Comparison of ENCODE assay signal across 8 cellular contexts in the genomic region with DNA sequence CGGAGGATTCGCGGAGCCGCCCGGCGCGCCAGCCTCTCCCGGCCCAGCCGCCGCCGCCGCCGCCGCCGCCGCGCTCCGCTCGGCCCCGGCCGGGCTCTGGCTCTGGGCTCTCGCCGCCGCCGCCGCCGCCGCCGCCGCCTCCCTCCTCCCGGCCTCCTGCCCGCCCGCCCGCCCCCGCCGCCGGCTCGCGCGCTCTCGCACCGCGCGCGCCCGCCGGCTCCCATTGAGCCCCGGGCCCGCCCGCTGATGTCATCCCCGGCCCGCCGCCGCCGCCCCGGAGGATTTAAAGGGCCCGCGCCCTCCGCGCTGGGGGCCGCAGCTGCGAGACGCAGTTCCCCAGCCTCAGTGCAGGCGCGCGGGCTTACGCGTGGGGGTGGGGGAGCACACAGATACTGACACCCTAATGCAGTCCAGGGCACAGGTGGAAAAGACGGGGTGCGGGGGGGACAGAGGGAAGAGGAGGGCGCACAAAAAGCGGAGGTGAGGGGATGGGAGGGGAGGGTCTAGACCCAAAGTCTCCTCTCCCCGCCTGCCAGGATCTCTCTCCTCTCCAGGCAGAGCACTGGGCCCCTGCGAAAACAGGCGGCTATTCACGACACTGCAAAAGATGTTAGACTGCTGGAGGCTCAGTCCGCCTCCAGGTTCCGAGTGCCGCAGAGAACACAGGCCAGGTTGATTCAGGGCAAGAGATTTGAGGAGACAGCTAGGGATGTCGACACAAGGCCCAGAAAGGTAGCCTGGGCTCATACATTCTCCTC. TPM values are rescaled to one million over a fixed set of nuclear protein-coding genes. Genes with fewer than 3 reads are reported as not detected.
A peak's percentile ranks its signal among the peaks of the same experiment; 100 is the strongest.
DNase-seq lines count a peak whose midpoint lies in the region; ATAC-seq and TF ChIP-seq lines count a peak whose summit lies in the region.

A gene (minus strand): TSS at position 197 of the 758 bp plus-strand sequence. CDS start 3,276 bp downstream, outside the sequence.

- no peaks in the 10 kb centered on the region for H3K27me3 Mint-ChIP-seq in CD8-positive, alpha-beta memory T cell
- no peaks in the 10 kb centered on the region for H3K27me3 Mint-ChIP-seq in activated T-cell treated with anti-CD3 and anti-CD28 coated beads, Interleukin-2, amount 50 U/mL, for 4 hours (ENCODE audit: low read depth)

- CTCF ChIA-PET in CD8-positive, alpha-beta memory T cell (lab: Charles Lee): interaction anchor here (0.9 to 1.3 kb wide), 2 partner anchors 11 to 20 kb away, joined by 3 to 4 read pairs; no protein-coding TSS in a partner anchor
- CTCF ChIA-PET in HEK293T (lab: Yijun Ruan, JAX): no interaction called here

- H3K27ac ChIP-seq in CD8-positive, alpha-beta memory T cell (ENCODE audit: low read depth, low read length): peak within 1 kb of the TSS; percentile 78

- peak within 1 kb of the TSS; percentile 86 to 95 (median 90) for H3K4me3 Mint-ChIP-seq in CD8-positive, alpha-beta memory T cell
- peak within 1 kb of the TSS; percentile 88 for H3K4me3 Mint-ChIP-seq in activated T-cell treated with anti-CD3 and anti-CD28 coated beads, Interleukin-2, amount 50 U/mL, for 4 hours

- no peak for TF ChIP-seq CTCF in epithelial cell of proximal tubule (conservative IDR thresholded peaks at IDR 0.05; ENCODE audit: low read depth, low read length)

- peak within 1 kb of the TSS; percentile 93 to 100 (median 97) for H3K27ac Mint-ChIP-seq in CD8-positive, alpha-beta memory T cell

- H3K4me3 ChIP-seq in CD8-positive, alpha-beta memory T cell (ENCODE audit: low read length): peak within 1 kb of the TSS; percentile 60
- H3K4me3 ChIP-seq in NT2/D1 (ENCODE audit: insufficient read length, low read depth): peak within 1 kb of the TSS; percentile 77
- H3K4me3 ChIP-seq in epithelial cell of proximal tubule (ENCODE audit: low read depth, low read length): peak within 1 kb of the TSS; percentile 67

- peak within 1 kb of the TSS; percentile 72 for H3K9ac ChIP-seq in NT2/D1 (ENCODE audit: insufficient read length, low read depth)

- no peaks in the 10 kb centered on the region for H3K9me3 ChIP-seq in CD8-positive, alpha-beta memory T cell (ENCODE audit: low read length)
- H3K9me3 ChIP-seq in NT2/D1 (ENCODE audit: insufficient read depth, low read length): no peaks in the 10 kb centered on the region

- ATAC-seq in activated T-cell treated with anti-CD3 and anti-CD28 coated beads, Interleukin-2, amount 50 U/mL, for 4 hours: peak; percentile 64 to 65
- ATAC-seq in GM18520 (IDR thresholded peaks at IDR 0.05; ENCODE audit: unreplicated experiment): no peak

- POLR2A ChIA-PET in CD8-positive, alpha-beta memory T cell (lab: Charles Lee): interaction anchor here (0.5 to 0.9 kb wide), 3 partner anchors 44 to 1655 kb away, joined by 3 to 5 read pairs (median 4); a partner anchor contains a TSS
- POLR2A ChIA-PET in HEK293T (lab: Yijun Ruan, JAX): interaction anchor here (0.9 to 2.4 kb wide), 19 partner anchors 8 to 364 kb away, joined by 3 to 17 read pairs (median 4); a partner anchor contains a TSS

- peaks cover 35 to 49% (median 41%) of the 10 kb centered on the region in 3 donors for H3K4me1 Mint-ChIP-seq in CD8-positive, alpha-beta memory T cell
- H3K4me1 Mint-ChIP-seq in activated T-cell treated with anti-CD3 and anti-CD28 coated beads, Interleukin-2, amount 50 U/mL, for 4 hours (ENCODE audit: low read depth): peaks cover 37% of the 10 kb centered on the region

- no peaks in the 10 kb centered on the region for H3K36me3 ChIP-seq in CD8-positive, alpha-beta memory T cell (ENCODE audit: insufficient read depth, low read length)
- H3K36me3 ChIP-seq in NT2/D1 (ENCODE audit: insufficient read depth, insufficient read length, low read length): peaks cover 28% of the 10 kb centered on the region

- peaks cover 0 to 7% (median 0%) of the 10 kb centered on the region in 3 donors for H3K36me3 Mint-ChIP-seq in CD8-positive, alpha-beta memory T cell
- H3K36me3 Mint-ChIP-seq in activated T-cell treated with anti-CD3 and anti-CD28 coated beads, Interleukin-2, amount 50 U/mL, for 4 hours (ENCODE audit: insufficient read depth): peaks cover 2% of the 10 kb centered on the region

- H3K9me3 Mint-ChIP-seq in CD8-positive, alpha-beta memory T cell: no peaks in the 10 kb centered on the region
- no peaks in the 10 kb centered on the region for H3K9me3 Mint-ChIP-seq in activated T-cell treated with anti-CD3 and anti-CD28 coated beads, Interleukin-2, amount 50 U/mL, for 4 hours

- DNase-seq in CD8-positive, alpha-beta memory T cell: peak; percentile 67 to 81 (median 70)
- DNase-seq in HEK293T (ENCODE audit: extremely low spot score) (peak; percentile 96), NT2/D1 (ENCODE audit: low read depth, low spot score) (no peak), epithelial cell of proximal tubule (ENCODE audit: low read depth) (no peak), mucosa of gallbladder (ENCODE audit: low spot score) (peak; percentile 74)
- peak; percentile 67 for DNase-seq in activated T-cell treated with anti-CD3 and anti-CD28 coated beads, Interleukin-2, amount 50 U/mL, for 4 hours
- DNase-seq in stimulated activated CD8-positive, alpha-beta memory T cell treated with anti-CD3 and anti-CD28 coated beads, Interleukin-4, amount 100 ng/mL, for 48 hours: peak; percentile 79

- H3K4me1 ChIP-seq in CD8-positive, alpha-beta memory T cell (ENCODE audit: insufficient read depth, low read length): peaks cover 46% of the 10 kb centered on the region
- peaks cover 25% of the 10 kb centered on the region for H3K4me1 ChIP-seq in NT2/D1 (ENCODE audit: insufficient read depth, insufficient read length)

- H3K27me3 ChIP-seq in CD8-positive, alpha-beta memory T cell (ENCODE audit: insufficient read depth, low read length, poor library complexity, severe bottlenecking): no peaks in the 10 kb centered on the region
- no peaks in the 10 kb centered on the region for H3K27me3 ChIP-seq in NT2/D1 (ENCODE audit: insufficient read depth, insufficient read length)

TF ChIP-seq in HEK293T, 16 proteins besides CTCF, POLR2A, EP300 and RAD21:
- TF ChIP-seq L3MBTL2 (conservative IDR thresholded peaks at IDR 0.05) (peak; percentile 29; the same call in 1 of the 2 replicates), NFRKB (IDR thresholded peaks at IDR 0.05) (no peak), FOXA1 (IDR thresholded peaks at IDR 0.05) (no peak), FOXM1 (IDR thresholded peaks at IDR 0.05; ENCODE audit: borderline replicate concordance) (peak; percentile 72; the same call in 1 of the 2 replicates)

RNA-seq across cellular contexts. Expression of the gene that starts here (rescaled TPM):
- total RNA-seq in CD8-positive, alpha-beta memory T cell: 100 to 1,000 TPM; 102 to 105 TPM
- polyA plus RNA-seq in CD8-positive, alpha-beta memory T cell: 14.1 TPM
- total RNA-seq in activated T-cell treated with anti-CD3 and anti-CD28 coated beads, Interleukin-2, amount 50 U/mL, for 4 hours: 10 to 100 TPM; 86.9 to 94.6 (median 91.7) TPM
- total RNA-seq in epithelial cell of proximal tubule: 157 and 161 TPM in 2 replicates
- total RNA-seq in mucosa of gallbladder: 131 TPM

Comparison
In these comparisons a context has a peak if more than half of its experiments do, and no peak if none do; other contexts are left out.
1. DNase-seq: peak in CD8-positive, alpha-beta memory T cell (5 of 5), HEK293T (single experiment), activated T-cell treated with anti-CD3 and anti-CD28 coated beads, Interleukin-2, amount 50 U/mL, for 4 hours (single experiment), mucosa of gallbladder (single experiment) and stimulated activated CD8-positive, alpha-beta memory T cell treated with anti-CD3 and anti-CD28 coated beads, Interleukin-4, amount 100 ng/mL, for 48 hours (single experiment); none in NT2/D1 (single experiment) and epithelial cell of proximal tubule (single experiment).
2. Peak in every context shown above with its lines, with median percentiles within 50 percentile points of each other: H3K4me3 ChIP-seq.